17 cellular contexts compared by ENCODE assay signal in the genomic region with DNA sequence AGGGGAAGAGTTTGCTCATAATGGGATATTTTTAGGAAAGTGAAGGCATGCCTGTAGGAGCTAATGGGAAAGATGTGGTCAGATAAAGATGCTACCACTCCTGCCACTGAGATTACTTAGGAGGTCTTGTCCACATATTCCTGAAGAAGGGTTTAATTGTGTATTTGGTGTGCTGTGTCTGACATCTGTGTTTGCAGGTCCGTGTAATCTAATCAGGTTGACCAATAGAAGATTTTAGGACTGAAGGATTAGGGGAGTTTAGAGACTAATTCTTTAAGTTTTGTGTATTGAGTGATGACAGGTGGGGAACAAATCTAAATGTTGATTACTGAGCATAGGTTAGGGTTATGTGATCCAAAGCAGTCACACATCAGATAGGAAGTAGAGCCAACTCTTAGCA.
"Had no signal": no experiment of that assay in that cellular context is flagged by ENCODE, and none has a peak within 500 bp of the region (broad histone marks: within the 10 kb centered on the region; RNA-seq: fewer than 3 reads in every experiment).

No MANE protein-coding gene starts in this region.

- DNase-seq: activated CD4-positive, alpha-beta T cell treated with anti-CD3 and anti-CD28 coated beads for 1 hour; activated CD4-positive, alpha-beta T cell treated with anti-CD3 and anti-CD28 coated beads, Interleukin-2, amount 50 U/mL, for 48 hours; activated effector memory CD4-positive, alpha-beta T cell treated with anti-CD3 and anti-CD28 coated beads, Interleukin-2, amount 50 U/mL, for 16 hours; activated naive CD8-positive, alpha-beta T cell treated with anti-CD3 and anti-CD28 coated beads, Interleukin-2, amount 10 ng/mL, durations not matched to agents 7 days and 5 days; caudate nucleus; effector memory CD8-positive, alpha-beta T cell; nucleus accumbens; retina; spleen; stimulated activated CD4-positive, alpha-beta T cell treated with anti-CD3 and anti-CD28 coated beads, Interleukin-4, amount 100 ng/mL, for 4 hours; stimulated activated naive CD4-positive, alpha-beta T cell treated with Interleukin-2 at 50 U/mL for 16 hours; transverse colon; uterus had no signal

- H3K9me3 Mint-ChIP-seq: activated naive CD8-positive, alpha-beta T cell treated with anti-CD3 and anti-CD28 coated beads, Interleukin-2, amount 10 ng/mL, durations not matched to agents 7 days and 5 days; brain; effector memory CD8-positive, alpha-beta T cell; nephron had no signal

- ATAC-seq: effector memory CD8-positive, alpha-beta T cell; SK-N-SH treated with all-trans-retinoic acid at 6 μM for 48 hours had no signal

- H3K9me3 ChIP-seq: spleen, suprapubic skin, transverse colon, uterus had no signal

- H3K27me3 Mint-ChIP-seq: activated naive CD8-positive, alpha-beta T cell treated with anti-CD3 and anti-CD28 coated beads, Interleukin-2, amount 10 ng/mL, durations not matched to agents 7 days and 5 days; brain; effector memory CD8-positive, alpha-beta T cell had no signal

- H3K27ac Mint-ChIP-seq: nephron had no signal

- H3K4me1 ChIP-seq: uterus had no signal

- H3K36me3 ChIP-seq: uterus had no signal

- H3K27ac ChIP-seq: spleen, suprapubic skin, transverse colon, uterus had no signal

- H3K4me3 ChIP-seq: spleen, suprapubic skin, transverse colon, uterus had no signal

- H3K4me3 Mint-ChIP-seq: activated naive CD8-positive, alpha-beta T cell treated with anti-CD3 and anti-CD28 coated beads, Interleukin-2, amount 10 ng/mL, durations not matched to agents 7 days and 5 days; brain; effector memory CD8-positive, alpha-beta T cell; nephron had no signal

- H3K27me3 ChIP-seq: spleen, suprapubic skin, transverse colon, uterus had no signal
